In the genomic region with DNA sequence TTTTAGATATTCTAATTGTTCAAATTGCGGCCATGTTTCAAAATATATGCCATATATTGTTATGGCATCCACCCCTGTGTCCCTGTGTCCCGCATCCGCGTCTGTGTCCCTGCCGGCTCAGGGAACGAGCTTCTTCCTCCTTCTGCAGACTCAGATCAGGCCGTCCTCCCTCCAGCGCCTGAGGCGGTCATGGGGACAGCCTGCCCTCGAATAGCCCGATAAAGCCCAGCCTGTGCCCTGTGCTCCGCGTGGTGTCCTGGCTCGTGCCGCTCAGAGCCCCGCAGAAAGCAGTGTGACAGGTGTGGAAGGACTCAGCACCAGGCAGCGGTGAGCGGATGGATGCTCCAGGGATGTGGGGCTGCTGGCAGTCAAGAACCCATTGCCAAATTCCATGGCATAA, we compare ENCODE assay signal across 31 cellular contexts.
"Had no signal": no experiment of that assay in that cellular context is flagged by ENCODE, and none has a peak within 500 bp of the region (broad histone marks: within the 10 kb centered on the region; RNA-seq: fewer than 3 reads in every experiment).

No MANE protein-coding gene starts in this region.

- H3K4me1 ChIP-seq: ascending aorta, body of pancreas, Peyer's patch, SJSA1 had no signal

- H3K9me3 ChIP-seq: ascending aorta, body of pancreas, Peyer's patch, SJSA1 had no signal

- H3K4me3 Mint-ChIP-seq: activated B cell treated with CpG ODN at 0.5 μM for 24 hours; activated CD4-positive, alpha-beta T cell treated with anti-CD3 and anti-CD28 coated beads, Interleukin-2, amount 10 ng/mL, durations not matched to agents 24 days and 14 days; activated naive CD8-positive, alpha-beta T cell treated with anti-CD3 and anti-CD28 coated beads, Interleukin-2, amount 50 U/mL, for 24 hours; activated T-cell treated with anti-CD3 and anti-CD28 coated beads, Interleukin-2, amount 50 U/mL, for 4 hours; T-cell had no signal

- H3K27ac Mint-ChIP-seq: activated B cell treated with CpG ODN at 0.5 μM for 24 hours; activated CD4-positive, alpha-beta T cell treated with anti-CD3 and anti-CD28 coated beads, Interleukin-2, amount 10 ng/mL, durations not matched to agents 24 days and 14 days; activated naive CD4-positive, alpha-beta T cell treated with anti-CD3 and anti-CD28 coated beads, Interleukin-2, amount 50 U/mL, for 72 hours; activated naive CD8-positive, alpha-beta T cell treated with anti-CD3 and anti-CD28 coated beads, Interleukin-2, amount 50 U/mL, for 24 hours; T-cell had no signal

- H3K4me1 Mint-ChIP-seq: activated B cell treated with CpG ODN at 0.5 μM for 24 hours; activated CD4-positive, alpha-beta T cell treated with anti-CD3 and anti-CD28 coated beads, Interleukin-2, amount 10 ng/mL, durations not matched to agents 24 days and 14 days; activated naive CD8-positive, alpha-beta T cell treated with anti-CD3 and anti-CD28 coated beads, Interleukin-2, amount 50 U/mL, for 24 hours; T-cell had no signal

- H3K36me3 ChIP-seq: ascending aorta, Peyer's patch, SJSA1 had no signal

- H3K27me3 Mint-ChIP-seq: activated B cell treated with CpG ODN at 0.5 μM for 24 hours; activated CD4-positive, alpha-beta T cell treated with anti-CD3 and anti-CD28 coated beads, Interleukin-2, amount 10 ng/mL, durations not matched to agents 24 days and 14 days; activated naive CD8-positive, alpha-beta T cell treated with anti-CD3 and anti-CD28 coated beads, Interleukin-2, amount 50 U/mL, for 24 hours; T-cell had no signal

- FAIRE-seq: bronchial epithelial cell, TTC549 had no signal

- H3K9me3 Mint-ChIP-seq: activated B cell treated with CpG ODN at 0.5 μM for 24 hours; activated CD4-positive, alpha-beta T cell treated with anti-CD3 and anti-CD28 coated beads, Interleukin-2, amount 10 ng/mL, durations not matched to agents 24 days and 14 days; activated T-cell treated with anti-CD3 and anti-CD28 coated beads, Interleukin-2, amount 50 U/mL, for 4 hours had no signal

- ATAC-seq: activated naive CD4-positive, alpha-beta T cell treated with anti-CD3 and anti-CD28 coated beads, Interleukin-2, amount 50 U/mL, for 72 hours; activated naive CD8-positive, alpha-beta T cell treated with anti-CD3 and anti-CD28 coated beads, Interleukin-2, amount 50 U/mL, for 24 hours; activated T-cell treated with anti-CD3 and anti-CD28 coated beads, Interleukin-2, amount 50 U/mL, for 4 hours; body of pancreas; T-cell had no signal

- H3K27me3 ChIP-seq: ascending aorta, body of pancreas, Peyer's patch, SJSA1 had no signal

- H3K4me3 ChIP-seq: ascending aorta, body of pancreas, Peyer's patch, SJSA1 had no signal

- H3K36me3 Mint-ChIP-seq: activated naive CD4-positive, alpha-beta T cell treated with anti-CD3 and anti-CD28 coated beads, Interleukin-2, amount 50 U/mL, for 72 hours; T-cell had no signal

- DNase-seq: activated B cell treated with CpG ODN at 0.5 μM for 24 hours; activated CD4-positive, alpha-beta T cell treated with anti-CD3 and anti-CD28 coated beads for 1 hour; activated CD4-positive, alpha-beta T cell treated with anti-CD3 and anti-CD28 coated beads, Interleukin-2, amount 10 ng/mL, durations not matched to agents 24 days and 14 days; activated CD4-positive, alpha-beta T cell treated with anti-CD3 and anti-CD28 coated beads, Interleukin-2, amount 50 U/mL, for 48 hours; activated CD8-positive, alpha-beta memory T cell treated with anti-CD3 and anti-CD28 coated beads for 24 hours; activated effector memory CD4-positive, alpha-beta T cell treated with anti-CD3 and anti-CD28 coated beads, Interleukin-2, amount 50 U/mL, for 16 hours; activated naive CD4-positive, alpha-beta T cell treated with Interleukin-2 at 50 U/mL for 16 hours; activated naive CD8-positive, alpha-beta T cell treated with anti-CD3 and anti-CD28 coated beads, Interleukin-2, amount 50 U/mL, for 24 hours; activated T-cell treated with anti-CD3 and anti-CD28 coated beads, Interleukin-2, amount 50 U/mL, for 4 hours; amniotic stem cell; body of pancreas; central memory CD4-positive, alpha-beta T cell; cortex of kidney; NCI-H1048; NCI-H1694; NCI-H2029; NCI-H446; NCI-H524; NCI-H774; NK-92 treated with Interleukin-12 subunit alpha and Interleukin-12 subunit beta, amount 100 ng/mL, for 24 hours; Peyer's patch; SHP77; T-cell; T-helper 2 cell; T1000 had no signal

- H3K27ac ChIP-seq: ascending aorta, body of pancreas, Peyer's patch, RWPE1, SJSA1 had no signal
